Comparison of ENCODE assay signal across 22 cellular contexts in the genomic region with DNA sequence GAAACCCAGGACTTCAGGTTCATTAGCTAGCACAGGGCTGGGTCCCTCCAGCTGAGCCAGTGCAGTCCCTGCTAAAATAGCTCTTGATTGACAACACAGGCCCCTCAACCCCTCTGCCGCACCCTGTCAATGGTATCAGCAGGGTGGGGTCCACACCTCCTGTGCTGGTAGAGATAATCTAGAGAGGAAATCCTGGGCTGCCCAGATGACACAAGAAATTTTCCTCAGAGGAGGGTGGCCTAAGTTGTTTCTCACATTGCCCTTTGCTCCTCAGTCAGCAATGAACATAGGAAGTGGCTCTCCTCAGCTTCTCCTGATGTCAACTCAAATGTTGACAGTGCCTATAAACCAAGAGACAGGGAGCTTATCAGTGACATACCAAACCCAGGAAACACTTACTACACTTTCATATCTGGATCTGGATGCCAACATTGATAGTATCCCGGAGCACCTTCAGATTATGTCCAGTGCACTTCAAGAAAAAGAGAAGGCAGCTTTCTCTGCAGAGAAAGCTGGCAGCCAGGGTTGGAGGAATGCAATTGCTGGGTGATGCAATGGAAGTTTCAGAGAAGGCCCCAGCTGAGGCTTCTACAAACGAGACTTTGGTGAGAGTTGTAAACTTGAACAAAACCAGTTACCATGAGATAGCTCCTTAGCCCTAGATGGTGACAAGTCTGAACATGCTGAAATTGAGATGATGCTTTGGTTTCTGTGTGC.
DNase-seq lines count a peak whose midpoint lies in the region; ATAC-seq, FAIRE-seq and TF ChIP-seq lines count a peak whose summit lies in the region.
"Had no signal": no experiment of that assay in that cellular context is flagged by ENCODE, and none has a peak within 500 bp of the region (broad histone marks: within the 10 kb centered on the region; RNA-seq: fewer than 3 reads in every experiment).

No MANE protein-coding gene starts in this region.

- peaks cover 5% of the 10 kb centered on the region for H3K9me3 Mint-ChIP-seq in astrocyte (ENCODE audit: unreplicated experiment)
- no peaks in the 10 kb centered on the region for H3K9me3 Mint-ChIP-seq in activated naive CD4-positive, alpha-beta T cell treated with anti-CD3 and anti-CD28 coated beads, Interleukin-2, amount 50 U/mL, for 72 hours
- H3K9me3 Mint-ChIP-seq: activated CD8-positive, alpha-beta T cell treated with anti-CD3 and anti-CD28 coated beads for 36 hours; activated naive CD4-positive, alpha-beta T cell treated with anti-CD3 and anti-CD28 coated beads, Interleukin-2, amount 50 U/mL, for 24 hours; activated T-cell treated with anti-CD3 and anti-CD28 coated beads, Interleukin-2, amount 50 U/mL, for 24 hours; type B pancreatic cell had no signal

- TF ChIP-seq CTCF in heart right ventricle (IDR thresholded peaks at IDR 0.05), result no peak
- TF ChIP-seq CTCF in right atrium auricular region (IDR thresholded peaks at IDR 0.05), result no peak
- TF ChIP-seq CTCF in astrocyte (IDR thresholded peaks at IDR 0.05; ENCODE audit: insufficient read depth, low read depth, low read length), result no peak
- TF ChIP-seq CTCF in fibroblast of villous mesenchyme (IDR thresholded peaks at IDR 0.05; ENCODE audit: insufficient read depth, low read depth, low read length), result no peak
- no peak for TF ChIP-seq CTCF in upper lobe of right lung (IDR thresholded peaks at IDR 0.05)

- H3K4me2 ChIP-seq in astrocyte (ENCODE audit: low read length), result no peak overlapping the region

- peaks cover 32% of the 10 kb centered on the region for H3K4me1 Mint-ChIP-seq in astrocyte (ENCODE audit: low read depth, unreplicated experiment)
- H3K4me1 Mint-ChIP-seq: activated naive CD4-positive, alpha-beta T cell treated with anti-CD3 and anti-CD28 coated beads, Interleukin-2, amount 50 U/mL, for 24 hours; CD8-positive, alpha-beta memory T cell; T-cell; WTC11 had no signal

- H3K4me1 ChIP-seq in heart right ventricle, result peaks cover 0 to 43% (median 19%) of the 10 kb centered on the region in 9 donors
- H3K4me1 ChIP-seq in right atrium auricular region, result peaks cover 0 to 29% of the 10 kb centered on the region in 2 donors
- peaks cover 6% of the 10 kb centered on the region for H3K4me1 ChIP-seq in astrocyte (ENCODE audit: insufficient read depth, low read length)
- H3K4me1 ChIP-seq in upper lobe of right lung, result peaks cover 4% of the 10 kb centered on the region

- no peak overlapping the region for H3K4me3 ChIP-seq in heart right ventricle
- no peak overlapping the region for H3K4me3 ChIP-seq in right atrium auricular region
- H3K4me3 ChIP-seq in astrocyte (ENCODE audit: insufficient read depth, low read depth, low read length), result no peak overlapping the region
- H3K4me3 ChIP-seq in fibroblast of villous mesenchyme (ENCODE audit: low read depth, low read length), result no peak overlapping the region
- no peak overlapping the region for H3K4me3 ChIP-seq in upper lobe of right lung

- H3K9me3 ChIP-seq in heart right ventricle (no peaks in the 10 kb centered on the region), right atrium auricular region (no peaks in the 10 kb centered on the region), astrocyte (ENCODE audit: insufficient read depth, low read depth, low read length) (no peaks in the 10 kb centered on the region), upper lobe of right lung (no peaks in the 10 kb centered on the region)

- H3K9ac ChIP-seq in astrocyte (ENCODE audit: low read length), result no peak overlapping the region

- intact Hi-C loops in heart right ventricle (cut with DNase I), result loop anchor here in 1 of 10 donors (10.0 kb wide), 1 partner anchor 180 kb away; the partner anchor contains the start of gene NUAK1
- intact Hi-C loops in upper lobe of right lung (cut with DNase I), result no loop called here

- H3K79me2 ChIP-seq in astrocyte (ENCODE audit: insufficient read depth, low read length), result no peaks in the 10 kb centered on the region

- 41 to 46% methylated on average over 3 of the region's 3 CpGs for WGBS in heart right ventricle, 2 donors

- H3K4me3 Mint-ChIP-seq in astrocyte (ENCODE audit: unreplicated experiment), result no peak overlapping the region
- H3K4me3 Mint-ChIP-seq: activated CD8-positive, alpha-beta T cell treated with anti-CD3 and anti-CD28 coated beads for 36 hours; activated naive CD4-positive, alpha-beta T cell treated with anti-CD3 and anti-CD28 coated beads, Interleukin-2, amount 50 U/mL, for 24 hours; activated T-cell treated with anti-CD3 and anti-CD28 coated beads, Interleukin-2, amount 50 U/mL, for 24 hours; CD8-positive, alpha-beta memory T cell; stimulated activated naive CD8-positive, alpha-beta T cell treated with anti-CD3 and anti-CD28 coated beads, Interleukin-15, Interleukin-2, amounts not matched to agents 100 ng/mL and 50 ng/mL, for 24 hours; T-cell; type B pancreatic cell; WTC11 had no signal

- peak overlapping the region; percentile 21 for H3K27ac Mint-ChIP-seq in astrocyte (ENCODE audit: unreplicated experiment)
- no peak overlapping the region for H3K27ac Mint-ChIP-seq in activated naive CD4-positive, alpha-beta T cell treated with anti-CD3 and anti-CD28 coated beads, Interleukin-2, amount 50 U/mL, for 72 hours
- H3K27ac Mint-ChIP-seq: activated CD8-positive, alpha-beta T cell treated with anti-CD3 and anti-CD28 coated beads for 36 hours; activated naive CD4-positive, alpha-beta T cell treated with anti-CD3 and anti-CD28 coated beads, Interleukin-2, amount 50 U/mL, for 24 hours; activated T-cell treated with anti-CD3 and anti-CD28 coated beads, Interleukin-2, amount 50 U/mL, for 24 hours; CD8-positive, alpha-beta memory T cell; stimulated activated naive CD8-positive, alpha-beta T cell treated with anti-CD3 and anti-CD28 coated beads, Interleukin-15, Interleukin-2, amounts not matched to agents 100 ng/mL and 50 ng/mL, for 24 hours; T-cell; type B pancreatic cell; WTC11 had no signal

- ATAC-seq in heart right ventricle, result no peak
- peak; percentile 20 for ATAC-seq in upper lobe of right lung
- ATAC-seq in activated naive CD4-positive, alpha-beta T cell treated with anti-CD3 and anti-CD28 coated beads, Interleukin-2, amount 50 U/mL, for 72 hours, result no peak
- ATAC-seq: activated CD8-positive, alpha-beta T cell treated with anti-CD3 and anti-CD28 coated beads for 36 hours; left lobe of liver; T-cell; WTC11 had no signal

- FAIRE-seq in astrocyte (lab: Jason Lieb, UNC), result no peak
- no peak for FAIRE-seq in H54 (lab: Jason Lieb, UNC)

- DNase-seq in heart right ventricle, result no peak
- no peak for DNase-seq in right atrium auricular region (ENCODE audit: low spot score)
- no peak for DNase-seq in astrocyte (ENCODE audit: low read depth)
- peak; percentile 55 for DNase-seq in fibroblast of villous mesenchyme (ENCODE audit: low read depth)
- DNase-seq in upper lobe of right lung, result no peak
- no peak for DNase-seq in H54 (ENCODE audit: insufficient read length, low spot score)
- no peak for DNase-seq in NCI-H1092 (lab: John Stamatoyannopoulos, UW)
- DNase-seq in activated naive CD4-positive, alpha-beta T cell treated with anti-CD3 and anti-CD28 coated beads, Interleukin-2, amount 50 U/mL, for 72 hours (ENCODE audit: low spot score in 2 of 2), result no peak
- DNase-seq: activated CD8-positive, alpha-beta T cell treated with anti-CD3 and anti-CD28 coated beads for 36 hours; activated T-cell treated with anti-CD3 and anti-CD28 coated beads, Interleukin-2, amount 50 U/mL, for 24 hours; caudate nucleus; CD8-positive, alpha-beta memory T cell; effector memory CD4-positive, alpha-beta T cell; GOT3; NCI-H187 treated with DMSO at 0.1 percent for 48 hours; nucleus accumbens; T-cell had no signal

- no peak for TF ChIP-seq POLR2A in H54 (IDR thresholded peaks at IDR 0.05; ENCODE audit: low read depth, low read length)

- no peaks in the 10 kb centered on the region for H3K36me3 Mint-ChIP-seq in astrocyte (ENCODE audit: low read depth, unreplicated experiment)
- no peaks in the 10 kb centered on the region for H3K36me3 Mint-ChIP-seq in activated naive CD4-positive, alpha-beta T cell treated with anti-CD3 and anti-CD28 coated beads, Interleukin-2, amount 50 U/mL, for 72 hours
- H3K36me3 Mint-ChIP-seq: activated naive CD4-positive, alpha-beta T cell treated with anti-CD3 and anti-CD28 coated beads, Interleukin-2, amount 50 U/mL, for 24 hours; CD8-positive, alpha-beta memory T cell; T-cell; type B pancreatic cell; WTC11 had no signal

- H3K27ac ChIP-seq in heart right ventricle (peak overlapping the region in 6 of 10 donors; percentile 1 to 51 (median 28)), right atrium auricular region (no peak overlapping the region), astrocyte (ENCODE audit: low read depth, low read length) (no peak overlapping the region), upper lobe of right lung (no peak overlapping the region)

- H3K27me3 ChIP-seq in heart right ventricle (no peaks in the 10 kb centered on the region), right atrium auricular region (no peaks in the 10 kb centered on the region), astrocyte (ENCODE audit: insufficient read depth, low read length) (no peaks in the 10 kb centered on the region), upper lobe of right lung (no peaks in the 10 kb centered on the region)

- peaks cover 8% of the 10 kb centered on the region for H3K27me3 Mint-ChIP-seq in astrocyte (ENCODE audit: low read depth, unreplicated experiment)
- H3K27me3 Mint-ChIP-seq: activated naive CD4-positive, alpha-beta T cell treated with anti-CD3 and anti-CD28 coated beads, Interleukin-2, amount 50 U/mL, for 24 hours had no signal

- no peaks in the 10 kb centered on the region for H3K36me3 ChIP-seq in heart right ventricle
- no peaks in the 10 kb centered on the region for H3K36me3 ChIP-seq in right atrium auricular region
- no peaks in the 10 kb centered on the region for H3K36me3 ChIP-seq in astrocyte (ENCODE audit: insufficient read depth, low read length)
- no peaks in the 10 kb centered on the region for H3K36me3 ChIP-seq in upper lobe of right lung

- no peaks in the 10 kb centered on the region for H4K20me1 ChIP-seq in astrocyte (ENCODE audit: insufficient read depth, low read length)

- H2AFZ ChIP-seq in astrocyte (ENCODE audit: low read depth, low read length), result no peak overlapping the region

Comparison
In these comparisons a context has a peak if more than half of its experiments do, and no peak if none do; other contexts are left out.
1. H3K27ac ChIP-seq: peak in heart right ventricle (6 of 10); none in right atrium auricular region (0 of 2), astrocyte (single experiment) and upper lobe of right lung (single experiment).